Comparison of ENCODE assay signal across 20 cellular contexts in the genomic region with DNA sequence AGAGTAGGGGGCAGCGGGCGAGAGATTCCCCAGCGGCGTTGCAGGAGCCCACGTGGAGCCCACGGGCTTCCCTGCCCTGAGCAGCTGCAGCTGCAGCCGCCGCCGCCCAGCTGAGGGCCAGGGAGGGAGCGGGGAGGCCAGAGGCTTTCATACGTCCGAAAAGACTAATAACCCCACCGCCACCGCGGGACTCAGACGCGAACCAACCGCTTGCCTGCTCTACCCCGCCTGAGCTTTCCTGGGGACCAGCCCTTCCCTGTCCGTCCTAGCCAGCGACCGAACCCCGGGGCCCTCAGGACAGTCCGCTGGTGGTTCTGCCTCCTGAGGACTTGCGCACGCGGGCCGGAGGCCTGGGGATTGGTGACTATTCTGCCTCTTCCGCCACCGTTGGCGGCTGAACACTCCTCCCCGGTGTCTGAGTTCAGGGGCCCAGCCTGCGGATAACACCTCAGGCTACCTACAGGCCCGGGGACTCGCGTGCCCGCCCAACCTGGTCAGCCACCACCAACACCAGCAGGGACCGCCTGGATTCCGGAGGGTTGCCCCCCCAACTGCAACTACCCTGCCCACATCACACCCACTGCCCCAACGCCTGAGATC. TPM values are rescaled to one million over a fixed set of nuclear protein-coding genes. Genes with fewer than 3 reads are reported as not detected.
DNase-seq lines count a peak whose midpoint lies in the region; ATAC-seq, FAIRE-seq and TF ChIP-seq lines count a peak whose summit lies in the region.
"Had no signal": no experiment of that assay in that cellular context is flagged by ENCODE, and none has a peak within 500 bp of the region (broad histone marks: within the 10 kb centered on the region; RNA-seq: fewer than 3 reads in every experiment).

No MANE protein-coding gene starts in this region.

- H3K56ac ChIP-seq in H1 (replicated peaks; ENCODE audit: insufficient read length, low read depth, low read length), result no peak overlapping the region

- H3K27me3 ChIP-seq in HUES64 (ENCODE audit: insufficient read depth, low read length) (peaks cover 32% of the 10 kb centered on the region; the same call in 1 of the 2 replicates), H1 (replicated peaks in 1 of 4; ENCODE audit: control insufficient read depth in 3 of 4, extremely low read depth in 1 of 4, insufficient read depth in 3 of 4, low read length in 3 of 4) (no peaks in the 10 kb centered on the region), left lung (peaks cover 60 to 100% of the 10 kb centered on the region in 2 donors), stomach (peaks cover 29 to 99% (median 68%) of the 10 kb centered on the region in 3 donors)
- H3K27me3 ChIP-seq: MG63 had no signal

- no peak overlapping the region for H2AFZ ChIP-seq in H1 (ENCODE audit: low read length)

- CTCF ChIA-PET in H1 (lab: Charles Lee; ENCODE audit: partially characterized antibody), result interaction anchor here (0.5 to 0.7 kb wide), 2 partner anchors 12 to 137 kb away, joined by 3 read pairs; no protein-coding TSS in a partner anchor

- peaks cover 10% of the 10 kb centered on the region in 2 donors for H3K9me3 Mint-ChIP-seq in activated T-cell treated with anti-CD3 and anti-CD28 coated beads, Interleukin-2, amount 50 U/mL, for 72 hours

- H3K18ac ChIP-seq in H1 (ENCODE audit: extremely low read depth, low read length), result peak overlapping the region; percentile 60

- H3K14ac ChIP-seq in H1 (ENCODE audit: insufficient read length), result no peak overlapping the region

- H2BK15ac ChIP-seq in H1 (ENCODE audit: low read length), result no peak overlapping the region

- H2BK120ac ChIP-seq in H1 (replicated peaks; ENCODE audit: low read depth, low read length), result no peak overlapping the region

- peak in 1 of 2 experiments; percentile 54; a peak in 1 of 3 replicates for TF ChIP-seq POLR2A in H1 (IDR thresholded peaks at IDR 0.05; ENCODE audit: control extremely low read depth in 1 of 2, low read depth in 2 of 2, low read length in 2 of 2)
- no peak for TF ChIP-seq POLR2A in stomach (IDR thresholded peaks at IDR 0.05)

- H3K4me1 ChIP-seq in HUES64 (ENCODE audit: insufficient read depth, low read length) (0 out of 2 replicates have a peak, but pooled peaks cover 6% of the 10 kb centered on the region), H1 (replicated peaks in 1 of 4; ENCODE audit: control insufficient read depth in 3 of 4, insufficient read depth in 4 of 4, low read length in 3 of 4) (peaks cover 0 to 12% (median 4%) of the 10 kb centered on the region in 4 experiments; a peak in 4 of 7 replicates), left lung (peaks cover 0 to 11% of the 10 kb centered on the region in 2 donors), stomach (peaks cover 9 to 29% (median 23%) of the 10 kb centered on the region in 4 donors)

- FAIRE-seq in H1 (lab: Jason Lieb, UNC), result no peak
- FAIRE-seq: HepG2 had no signal

- no peak for TF ChIP-seq RAD21 in H1 (IDR thresholded peaks at IDR 0.05 in 1 of 2, conservative IDR thresholded peaks at IDR 0.05 in 1 of 2; ENCODE audit: low read depth in 2 of 2, low read length in 2 of 2)

- peak overlapping the region; percentile 60 to 95 for H3K4me2 ChIP-seq in H1 (ENCODE audit: insufficient read depth in 1 of 2, low read depth in 2 of 2, low read length in 2 of 2)

- H3K27ac ChIP-seq in HUES64 (ENCODE audit: low read depth, low read length), result peak overlapping the region; percentile 66
- H3K27ac ChIP-seq in H1 (ENCODE audit: low read depth, low read length), result peak overlapping the region; percentile 64
- H3K27ac ChIP-seq in left lung, result no peak overlapping the region
- no peak overlapping the region for H3K27ac ChIP-seq in stomach
- H3K27ac ChIP-seq: WERI-Rb-1 had no signal

- no peaks in the 10 kb centered on the region; the same call in 1 of the 2 replicates for H3K79me1 ChIP-seq in H1 (ENCODE audit: low read depth, low read length)

- H3K4me3 Mint-ChIP-seq in activated T-cell treated with anti-CD3 and anti-CD28 coated beads, Interleukin-2, amount 50 U/mL, for 72 hours, result no peak overlapping the region
- H3K4me3 Mint-ChIP-seq: activated CD4-positive, alpha-beta memory T cell treated with anti-CD3 and anti-CD28 coated beads, Interleukin-2, amount 10 ng/mL, durations not matched to agents 7 days and 5 days; activated T-cell treated with anti-CD3 and anti-CD28 coated beads, Interleukin-2, amount 50 U/mL, for 24 hours; T-helper 17 cell had no signal

- H3K36me3 Mint-ChIP-seq in activated T-cell treated with anti-CD3 and anti-CD28 coated beads, Interleukin-2, amount 50 U/mL, for 72 hours (ENCODE audit: insufficient read depth in 2 of 2), result peaks cover 15 to 18% of the 10 kb centered on the region in 2 donors

- POLR2A ChIA-PET in H1 (lab: Charles Lee; ENCODE audit: partially characterized antibody), result interaction anchor here (0.6 to 11.4 kb wide), 15 partner anchors 12 to 85 kb away, joined by 3 to 144 read pairs (median 4); partner anchors contain the start of genes COL26A1, IFT22 and ZNHIT1

- H3K4me3 ChIP-seq in HUES64 (ENCODE audit: low read length) (peak overlapping the region; percentile 76), H1 (ENCODE audit: extremely low read depth in 1 of 4, insufficient read depth in 2 of 4, low read depth in 3 of 4, low read length in 4 of 4) (peak overlapping the region; percentile 45 to 97 (median 48)), left lung (no peak overlapping the region), stomach (peak overlapping the region in 3 of 4 donors; percentile 11 to 24 (median 16))
- H3K4me3 ChIP-seq: MG63 had no signal

- H3K27ac Mint-ChIP-seq in activated T-cell treated with anti-CD3 and anti-CD28 coated beads, Interleukin-2, amount 50 U/mL, for 72 hours, result no peak overlapping the region
- H3K27ac Mint-ChIP-seq: activated CD4-positive, alpha-beta memory T cell treated with anti-CD3 and anti-CD28 coated beads, Interleukin-2, amount 10 ng/mL, durations not matched to agents 7 days and 5 days; activated naive CD4-positive, alpha-beta T cell treated with anti-CD3 and anti-CD28 coated beads, Interleukin-2, amount 50 U/mL, for 72 hours; activated T-cell treated with anti-CD3 and anti-CD28 coated beads, Interleukin-2, amount 50 U/mL, for 24 hours; T-helper 17 cell had no signal

- ATAC-seq in left lung (peak; percentile 17), HG03342 (IDR thresholded peaks at IDR 0.05; ENCODE audit: unreplicated experiment) (no peak), GM21737 (IDR thresholded peaks at IDR 0.05; ENCODE audit: unreplicated experiment) (no peak)
- no peak for ATAC-seq in activated T-cell treated with anti-CD3 and anti-CD28 coated beads, Interleukin-2, amount 50 U/mL, for 72 hours (replicated peaks in 1 of 2)
- ATAC-seq: activated naive CD4-positive, alpha-beta T cell treated with anti-CD3 and anti-CD28 coated beads, Interleukin-2, amount 50 U/mL, for 72 hours; HepG2; right cardiac atrium; Right ventricle myocardium inferior; T-helper 17 cell had no signal

- peaks cover 4% of the 10 kb centered on the region for H3K4me1 Mint-ChIP-seq in activated T-cell treated with anti-CD3 and anti-CD28 coated beads, Interleukin-2, amount 50 U/mL, for 72 hours (ENCODE audit: low read depth)

- H3K36me3 ChIP-seq in HUES64 (ENCODE audit: insufficient read depth, low read length), result peaks cover 44% of the 10 kb centered on the region
- peaks cover 4 to 49% (median 17%) of the 10 kb centered on the region in 4 experiments; a peak in 7 of 8 replicates for H3K36me3 ChIP-seq in H1 (ENCODE audit: control insufficient read depth in 2 of 4, insufficient read depth in 4 of 4, low read length in 3 of 4)
- H3K36me3 ChIP-seq in left lung, result no peaks in the 10 kb centered on the region
- H3K36me3 ChIP-seq in stomach, result no peaks in the 10 kb centered on the region
- H3K36me3 ChIP-seq: MG63, WERI-Rb-1 had no signal

- H3K27me3 Mint-ChIP-seq in activated T-cell treated with anti-CD3 and anti-CD28 coated beads, Interleukin-2, amount 50 U/mL, for 72 hours (ENCODE audit: low read depth), result peaks cover 47% of the 10 kb centered on the region

- H4K20me1 ChIP-seq in H1 (replicated peaks in 1 of 2; ENCODE audit: control insufficient read depth in 1 of 2, insufficient read depth in 2 of 2, low read length in 2 of 2), result peaks cover 0 to 7% of the 10 kb centered on the region in 2 experiments

- no peak overlapping the region for H2BK20ac ChIP-seq in H1 (ENCODE audit: low read length)

- H3K23me2 ChIP-seq in H1 (ENCODE audit: low read depth, low read length), result peaks cover 9% of the 10 kb centered on the region; the same call in 1 of the 2 replicates

- no peak overlapping the region for H4K91ac ChIP-seq in H1 (replicated peaks; ENCODE audit: insufficient read length, low read length)

- DNase-seq in H1 (ENCODE audit: low read depth in 1 of 2, low spot score in 2 of 2) (peak in 1 of 2 experiments; percentile 69), left lung (peak in 1 of 2 donors; percentile 76), stomach (no peak), mesenteric fat pad (ENCODE audit: low spot score) (no peak)
- DNase-seq in activated T-cell treated with anti-CD3 and anti-CD28 coated beads, Interleukin-2, amount 50 U/mL, for 72 hours, result no peak
- DNase-seq: activated CD4-positive, alpha-beta memory T cell treated with anti-CD3 and anti-CD28 coated beads, Interleukin-2, amount 10 ng/mL, durations not matched to agents 7 days and 5 days; activated T-cell treated with anti-CD3 and anti-CD28 coated beads, Interleukin-2, amount 50 U/mL, for 24 hours; mesenchymal stem cell; MG63; right cardiac atrium; T-helper 17 cell; WERI-Rb-1 had no signal

- peak overlapping the region; percentile 75; the same call in 1 of the 2 replicates for H2AK5ac ChIP-seq in H1 (ENCODE audit: low read depth, low read length)

- intact Hi-C loops in left lung (cut with DNase I) (no loop called here), stomach (cut with DNase I; ENCODE audit: low total_unique reads) (no loop called here)

- H3K79me2 ChIP-seq in H1 (ENCODE audit: control insufficient read depth in 1 of 2, insufficient read depth in 2 of 2, low read length in 2 of 2), result peaks cover 7 to 70% of the 10 kb centered on the region in 2 experiments

- H3K4ac ChIP-seq in H1 (replicated peaks; ENCODE audit: insufficient read length, low read depth, low read length), result no peak overlapping the region

- H3K9me3 ChIP-seq in HUES64 (ENCODE audit: insufficient read depth, low read depth, low read length) (no peaks in the 10 kb centered on the region), H1 (ENCODE audit: insufficient read depth in 2 of 2, low read depth in 1 of 2, low read length in 1 of 2) (no peaks in the 10 kb centered on the region; a peak in 1 of 4 replicates), left lung (peaks cover 0 to 11% of the 10 kb centered on the region in 2 donors), stomach (peaks cover 0 to 48% (median 42%) of the 10 kb centered on the region in 4 donors)

- TF ChIP-seq CTCF in H1 (IDR thresholded peaks at IDR 0.05; ENCODE audit: control extremely low read depth in 1 of 3, insufficient read depth in 1 of 3, low read depth in 1 of 3, low read length in 3 of 3) (no peak), left lung (IDR thresholded peaks at IDR 0.05) (no peak), stomach (IDR thresholded peaks at IDR 0.05) (no peak)

- H4K8ac ChIP-seq in H1 (ENCODE audit: extremely low read depth, insufficient read depth, low read length), result peak overlapping the region; percentile 57; the same call in 1 of the 2 replicates

- TF ChIP-seq EP300 in H1 (IDR thresholded peaks at IDR 0.05; ENCODE audit: borderline replicate concordance in 1 of 2, low read depth in 2 of 2, low read length in 2 of 2), result no peak
- no peak for TF ChIP-seq EP300 in stomach (IDR thresholded peaks at IDR 0.05)

- WGBS in HUES64, result 63% methylated on average over 40 of the region's 40 CpGs
- WGBS in H1 (ENCODE audit: extremely low coverage in 1 of 2, insufficient coverage in 1 of 2, insufficient read length in 1 of 2, insufficient replicate concordance in 2 of 2, low coverage in 1 of 2, low lambda C conversion rate in 2 of 2, missing lambda C conversion rate in 1 of 2), 2 experiments, result 52% methylated on average over 29 of the region's 40 CpGs; no CpG with 5 or more reads in 1 of the 2 experiments
- 4 to 20% (median 12%) methylated on average over 11 to 40 of the region's 40 CpGs for WGBS in stomach, 5 donors

- peak overlapping the region; percentile 83 for H4K5ac ChIP-seq in H1 (ENCODE audit: insufficient read length, low read depth, low read length)

- H3K23ac ChIP-seq in H1 (ENCODE audit: insufficient read length), result no peak overlapping the region

- peak overlapping the region; percentile 78 for H2BK5ac ChIP-seq in H1 (ENCODE audit: low read depth, low read length)

- H2BK12ac ChIP-seq in H1 (ENCODE audit: low read depth, low read length), result no peak overlapping the region; the same call in 1 of the 2 replicates

- H3K9ac ChIP-seq in HUES64 (ENCODE audit: low read depth, low read length) (peak overlapping the region; percentile 87), H1 (replicated peaks in 1 of 4; ENCODE audit: extremely low read depth in 1 of 4, low read depth in 3 of 4, low read length in 3 of 4) (peak overlapping the region in 3 of 4 experiments; percentile 8 to 25 (median 23); a peak in 5 of 7 replicates)

RNA-seq across cellular contexts. Expression of gene IFT22, which starts 18.4 kb away (rescaled TPM):
- 23.7 TPM for polyA plus RNA-seq in HUES64 (2013, experiment 1 of 2)
- 25.2 TPM for polyA plus RNA-seq in HUES64 (2013, experiment 2 of 2)
- 17.7 and 17.8 TPM in 2 replicates for total RNA-seq in H1 (2021; fragmentation: NEBNext Ultra II Directional; extraction: Animal tissue kit (Norgen Biotek cat#: 25700))
- 12.5 and 18.9 TPM in 2 replicates for polyA plus RNA-seq in H1 (2011; rRNA removed)
- polyA plus RNA-seq in H1 (2011; cell fraction: cytosol; rRNA removed), result 18.8 TPM
- polyA plus RNA-seq in H1 (2011; cell fraction: nucleus; rRNA removed), result 12.3 TPM
- 25.7 to 34.5 TPM (median 29.0 TPM) in 4 replicates for polyA plus RNA-seq in H1 (2012, experiment 1 of 2)
- polyA plus RNA-seq in H1 (2012, experiment 2 of 2), result 25.3 TPM
- polyA plus RNA-seq in H1 (2013, experiment 1 of 2), result 17.7 TPM
- polyA plus RNA-seq in H1 (2013, experiment 2 of 2), result 17.7 TPM
- polyA minus RNA-seq in H1 (2011; rRNA and poly(A)+ RNA removed), result 22.1 and 25.8 TPM in 2 replicates
- polyA minus RNA-seq in H1 (2011; cell fraction: cytosol; rRNA and poly(A)+ RNA removed), result 11.2 TPM
- 12.3 TPM for polyA minus RNA-seq in H1 (2011; cell fraction: nucleus; rRNA and poly(A)+ RNA removed)
- total RNA-seq in left lung, result 10 to 100 TPM; 18.8 to 27.4 TPM
- 10 to 100 TPM in 4 of 5 donors, 1 to 10 TPM in 1; 4.6 to 36.4 (median 13.4) TPM for total RNA-seq in stomach
- polyA plus RNA-seq in stomach, result 10 to 100 TPM; 20.5 to 31.2 (median 22.6) TPM
- 12.0 TPM for total RNA-seq in mesenteric fat pad
- total RNA-seq in activated T-cell treated with anti-CD3 and anti-CD28 coated beads, Interleukin-2, amount 50 U/mL, for 72 hours, result 1 to 10 TPM; 4.7 to 5.1 TPM

RNA-seq across cellular contexts. Expression of gene FIS1, which starts 58.3 kb away (rescaled TPM):
- polyA plus RNA-seq in HUES64 (2013, experiment 1 of 2), result 93.0 TPM
- polyA plus RNA-seq in HUES64 (2013, experiment 2 of 2), result 91.9 TPM
- 122 and 128 TPM in 2 replicates for total RNA-seq in H1 (2021; fragmentation: NEBNext Ultra II Directional; extraction: Animal tissue kit (Norgen Biotek cat#: 25700))
- polyA plus RNA-seq in H1 (2011; rRNA removed) (195 and 246 TPM in 2 replicates), stomach (100 to 1,000 TPM; 193 to 329 (median 284) TPM)
- 294 TPM for polyA plus RNA-seq in H1 (2011; cell fraction: cytosol; rRNA removed)
- 158 TPM for polyA plus RNA-seq in H1 (2011; cell fraction: nucleus; rRNA removed)
- polyA plus RNA-seq in H1 (2012, experiment 1 of 2), result 116 to 183 TPM (median 179 TPM) in 4 replicates
- polyA plus RNA-seq in H1 (2012, experiment 2 of 2), result 229 TPM
- 101 TPM for polyA plus RNA-seq in H1 (2013, experiment 1 of 2)
- polyA plus RNA-seq in H1 (2013, experiment 2 of 2), result 103 TPM
- polyA minus RNA-seq in H1 (2011; rRNA and poly(A)+ RNA removed), result 58.6 and 63.0 TPM in 2 replicates
- 42.5 TPM for polyA minus RNA-seq in H1 (2011; cell fraction: cytosol; rRNA and poly(A)+ RNA removed)
- 30.6 TPM for polyA minus RNA-seq in H1 (2011; cell fraction: nucleus; rRNA and poly(A)+ RNA removed)
- total RNA-seq in left lung (100 to 1,000 TPM; 144 to 148 TPM), stomach (100 to 1,000 TPM in 4 of 5 donors, 10 to 100 TPM in 1; 72.4 to 245 (median 192) TPM), mesenteric fat pad (219 TPM)
- total RNA-seq in activated T-cell treated with anti-CD3 and anti-CD28 coated beads, Interleukin-2, amount 50 U/mL, for 72 hours, result 10 to 100 TPM; 78.4 to 87.2 TPM

RNA-seq across cellular contexts. Expression of gene COL26A1, which starts 59.5 kb away (rescaled TPM):
- 32.0 TPM for polyA plus RNA-seq in HUES64 (2013, experiment 1 of 2)
- 34.7 TPM for polyA plus RNA-seq in HUES64 (2013, experiment 2 of 2)
- total RNA-seq in H1 (2021; fragmentation: NEBNext Ultra II Directional; extraction: Animal tissue kit (Norgen Biotek cat#: 25700)), result 68.8 and 71.4 TPM in 2 replicates
- polyA plus RNA-seq in H1 (2011; rRNA removed) (51.1 and 68.1 TPM in 2 replicates), stomach (under 1 TPM in 2 of 3 donors, not detected in 1; 0.20 to 0.31 TPM)
- 64.7 TPM for polyA plus RNA-seq in H1 (2011; cell fraction: cytosol; rRNA removed)
- 90.6 TPM for polyA plus RNA-seq in H1 (2011; cell fraction: nucleus; rRNA removed)
- 53.7 to 60.1 TPM (median 59.5 TPM) in 4 replicates for polyA plus RNA-seq in H1 (2012, experiment 1 of 2)
- 54.5 TPM for polyA plus RNA-seq in H1 (2012, experiment 2 of 2)
- 95.9 TPM for polyA plus RNA-seq in H1 (2013, experiment 1 of 2)
- 94.8 TPM for polyA plus RNA-seq in H1 (2013, experiment 2 of 2)
- polyA minus RNA-seq in H1 (2011; rRNA and poly(A)+ RNA removed), result 17.5 and 19.5 TPM in 2 replicates
- 29.7 TPM for polyA minus RNA-seq in H1 (2011; cell fraction: cytosol; rRNA and poly(A)+ RNA removed)
- polyA minus RNA-seq in H1 (2011; cell fraction: nucleus; rRNA and poly(A)+ RNA removed), result 19.1 TPM
- total RNA-seq in left lung (under 1 TPM in 1 of 2 donors, not detected in 1; 0.76 TPM), stomach (under 1 TPM in 1 of 5 donors, not detected in 4; 0.55 TPM), mesenteric fat pad (not detected)
- under 1 TPM in 1 of 2 donors, not detected in 1; 0.22 TPM for total RNA-seq in activated T-cell treated with anti-CD3 and anti-CD28 coated beads, Interleukin-2, amount 50 U/mL, for 72 hours
- total RNA-seq: activated CD4-positive, alpha-beta memory T cell treated with anti-CD3 and anti-CD28 coated beads, Interleukin-2, amount 10 ng/mL, durations not matched to agents 7 days and 5 days; activated naive CD4-positive, alpha-beta T cell treated with anti-CD3 and anti-CD28 coated beads, Interleukin-2, amount 50 U/mL, for 72 hours; cardiac septum; fibroblast of villous mesenchyme; Right ventricle myocardium inferior; T-helper 17 cell had no signal

Comparison
In these comparisons a context has a peak if more than half of its experiments do, and no peak if none do; other contexts are left out.
1. H3K27ac ChIP-seq: peak in HUES64 (single experiment) and H1 (single experiment); none in left lung (0 of 2) and stomach (0 of 5).
2. H3K4me3 ChIP-seq: peak in HUES64 (single experiment), H1 (4 of 4) and stomach (3 of 4); none in left lung (0 of 2).
3. RNA of gene COL26A1, which starts 59.5 kb away (total RNA-seq): 68.8 to 71.4 TPM in H1; 0.76 TPM in left lung, 0.22 TPM in activated T-cell treated with anti-CD3 and anti-CD28 coated beads, Interleukin-2, amount 50 U/mL, for 72 hours, not detected in mesenteric fat pad (single experiment) and 0.55 TPM in stomach; every median in the first group is over 10 times any median in the second.